In genomic region chr4:124708517-124709300, GRCh38 we compare ENCODE assay signal across 1 cellular context.
TF ChIP-seq lines count a peak whose summit lies in the region.

No MANE protein-coding gene starts in this region.

TF ChIP-seq in GM23338, 12 proteins besides CTCF, POLR2A, EP300 and RAD21 (continued from another document):
- no peak for TF ChIP-seq ZNF462 (CRISPR knock-in tag; IDR thresholded peaks at IDR 0.05)
- TF ChIP-seq EZH2phosphoT487 (IDR thresholded peaks at IDR 0.05; ENCODE audit: unreplicated experiment): no peak
